8 cellular contexts compared by ENCODE assay signal in genomic region chr12:6452245-6452731, GRCh38. TPM values are rescaled to one million over a fixed set of nuclear protein-coding genes. Genes with fewer than 3 reads are reported as not detected.
DNase-seq lines count a peak whose midpoint lies in the region; ATAC-seq, FAIRE-seq and TF ChIP-seq lines count a peak whose summit lies in the region.

No MANE protein-coding gene starts in this region.

- H3K9ac ChIP-seq in HepG2 (ENCODE audit: insufficient read depth, low read depth, low read length) (peak overlapping the region; percentile 88), stomach smooth muscle (ENCODE audit: low read length in 2 of 2) (peak overlapping the region; percentile 93 to 94)

- TF ChIP-seq CTCF in HepG2 (CRISPR knock-in tag; IDR thresholded peaks at IDR 0.05) = no peak

- H3K4me1 ChIP-seq in HepG2 (ENCODE audit: insufficient read depth, low read length) = peaks cover 28% of the 10 kb centered on the region
- peaks cover 37% of the 10 kb centered on the region for H3K4me1 ChIP-seq in stomach smooth muscle (ENCODE audit: control insufficient read depth, insufficient read depth, low read length)

- peak; percentile 52 for DNase-seq in NCI-H146 treated with DMSO at 0.1 percent for 48 hours (lab: John Stamatoyannopoulos, UW; ENCODE audit: unreplicated experiment)
- DNase-seq in caudate nucleus (lab: John Stamatoyannopoulos, UW) = peak in 28 of 61 donors; percentile 13 to 78 (median 58)
- DNase-seq in HepG2 (ENCODE audit: low spot score) = no peak
- DNase-seq in NK-92 treated with Interleukin-12 subunit alpha and Interleukin-12 subunit beta, amount 100 ng/mL, for 24 hours (lab: John Stamatoyannopoulos, UW) = no peak

- no peak for TF ChIP-seq RAD21 in HepG2 (CRISPR knock-in tag; IDR thresholded peaks at IDR 0.05)

- no peak; a peak in 1 of 4 replicates for TF ChIP-seq POLR2A in HepG2 (IDR thresholded peaks at IDR 0.05; ENCODE audit: insufficient read depth in 1 of 2, low read depth in 2 of 2, low read length in 2 of 2)

- H3K4me3 ChIP-seq in HepG2 (replicated peaks in 1 of 3; ENCODE audit: insufficient read depth in 1 of 3, low read depth in 2 of 3, low read length in 3 of 3) = peak overlapping the region; percentile 87 to 94 (median 90)
- peak overlapping the region; percentile 88 to 96 for H3K4me3 ChIP-seq in stomach smooth muscle (ENCODE audit: low read length in 2 of 2)

- in situ Hi-C loops in HepG2 (cut with HindIII; ENCODE audit: extremely low pct_ligation_motif_present, low pct_unique_long_range_greater_than_20kb) = loop anchor here (25.0 kb wide), 1 partner anchor 390 kb away; no protein-coding TSS in a partner anchor

- BruUV-seq in HepG2 (replicated peaks; lab: Mats Ljungman, UMichigan) = no TSS peak

- H3K79me2 ChIP-seq in HepG2 (ENCODE audit: insufficient read depth, low read length) = peaks cover 4% of the 10 kb centered on the region

- peak; percentile 2 for ATAC-seq in GM19035 (IDR thresholded peaks at IDR 0.05; ENCODE audit: unreplicated experiment)
- peak; percentile 52 for ATAC-seq in HepG2
- ATAC-seq in GM18498 (IDR thresholded peaks at IDR 0.05; ENCODE audit: unreplicated experiment) = no peak
- no peak for ATAC-seq in HG02840 (IDR thresholded peaks at IDR 0.05; ENCODE audit: low FRiP score, unreplicated experiment)

- intact Hi-C loops in HepG2 (cut with micrococcal nuclease; ENCODE audit: unreplicated experiment) = no loop called here

- peaks cover 0 to 9% of the 10 kb centered on the region in 2 experiments; a peak in 3 of 5 replicates for H3K36me3 ChIP-seq in HepG2 (replicated peaks in 1 of 2; ENCODE audit: control insufficient read depth in 1 of 2, insufficient read depth in 2 of 2, low read length in 2 of 2)
- H3K36me3 ChIP-seq in stomach smooth muscle (ENCODE audit: control insufficient read depth in 2 of 2, insufficient read depth in 2 of 2, low read length in 2 of 2) = peaks cover 11 to 13% of the 10 kb centered on the region in 2 donors

- H3K27me3 ChIP-seq in HepG2 (ENCODE audit: control insufficient read depth in 1 of 2, insufficient read depth in 2 of 2, low read length in 2 of 2) (no peaks in the 10 kb centered on the region; a peak in 1 of 5 replicates), stomach smooth muscle (ENCODE audit: control insufficient read depth in 1 of 2, insufficient read depth in 2 of 2, low read length in 2 of 2) (no peaks in the 10 kb centered on the region)

- no peaks in the 10 kb centered on the region for H3K9me3 ChIP-seq in HepG2 (ENCODE audit: low read length)
- H3K9me3 ChIP-seq in stomach smooth muscle (ENCODE audit: control insufficient read depth in 2 of 2, low read length in 2 of 2) = no peaks in the 10 kb centered on the region

- FAIRE-seq in HepG2 (lab: Jason Lieb, UNC) = no peak

- TF ChIP-seq EP300 in HepG2 (IDR thresholded peaks at IDR 0.05; ENCODE audit: low read depth in 2 of 2, low read length in 2 of 2) (no peak), HepG2 (CRISPR knock-in tag; IDR thresholded peaks at IDR 0.05; ENCODE audit: borderline replicate concordance) (no peak)

- H4K20me1 ChIP-seq in HepG2 (ENCODE audit: insufficient read depth, low read length) = no peaks in the 10 kb centered on the region

- peak overlapping the region; percentile 95 for H3K4me2 ChIP-seq in HepG2 (ENCODE audit: low read depth, low read length)

- peak overlapping the region; percentile 39 for H2AFZ ChIP-seq in HepG2 (ENCODE audit: low read length)

- CTCF ChIA-PET in HepG2 (lab: Yijun Ruan, JAX; ENCODE audit: low intra/inter-chr PET ratio, low total read pairs) = no interaction called here

- POLR2A ChIA-PET in HepG2 (lab: Yijun Ruan, JAX) = interaction anchor here (0.9 to 4.0 kb wide), 22 partner anchors 9 to 139 kb away, joined by 3 to 68 read pairs (median 8); partner anchors contain the start of genes GAPDH, MRPL51, SCNN1A and VAMP1

- 3% methylated on average over 6 of the region's 7 CpGs for WGBS in HepG2 (ENCODE audit: low lambda C conversion rate)

- peak overlapping the region; percentile 91 for H3K27ac ChIP-seq in caudate nucleus (ENCODE audit: low read depth, low read length)
- H3K27ac ChIP-seq in HepG2 (ENCODE audit: extremely low read length, insufficient read depth, low read length) = peak overlapping the region; percentile 90
- peak overlapping the region; percentile 98 for H3K27ac ChIP-seq in stomach smooth muscle (ENCODE audit: low read length)

RNA-seq across cellular contexts. Expression of gene TAPBPL, which starts 0.4 kb away (rescaled TPM):
- 3.2 and 10.0 TPM in 2 replicates for total RNA-seq in HepG2 (2016; rRNA removed; fragmentation: Illumina TruSeq; extraction: Trizol)
- total RNA-seq in HepG2 (2016; cell fraction: cytosol; rRNA removed; fragmentation: Illumina TruSeq; extraction: Trizol; ENCODE audit: low read depth) = 1.6 and 1.7 TPM in 2 replicates
- 3.4 and 9.9 TPM in 2 replicates for total RNA-seq in HepG2 (2016; cell fraction: insoluble cytoplasmic fraction; rRNA removed; fragmentation: Illumina TruSeq; extraction: Trizol)
- 1.8 and 2.5 TPM in 2 replicates for total RNA-seq in HepG2 (2016; cell fraction: membrane; rRNA removed; fragmentation: Illumina TruSeq; extraction: Trizol)
- 9.2 and 10.0 TPM in 2 replicates for total RNA-seq in HepG2 (2016; cell fraction: nucleus; rRNA removed; fragmentation: Illumina TruSeq; extraction: Trizol)
- 14.0 and 14.5 TPM in 2 replicates for polyA plus RNA-seq in HepG2 (2011; rRNA removed)
- 10.0 and 15.1 TPM in 2 replicates for polyA plus RNA-seq in HepG2 (2011; cell fraction: cytosol; rRNA removed)
- 23.3 and 24.2 TPM in 2 replicates for polyA plus RNA-seq in HepG2 (2011; cell fraction: nucleus; rRNA removed)
- polyA plus RNA-seq in HepG2 (2012) = 4.2 and 4.3 TPM in 2 replicates
- 1.7 TPM in 2 replicates for polyA plus RNA-seq in HepG2 (2016; cell fraction: cytosol; fragmentation: Illumina TruSeq; extraction: Trizol; ENCODE audit: low read depth)
- polyA plus RNA-seq in HepG2 (2016; cell fraction: insoluble cytoplasmic fraction; fragmentation: Illumina TruSeq; extraction: Trizol; ENCODE audit: low read depth) = 3.3 and 4.4 TPM in 2 replicates
- polyA plus RNA-seq in HepG2 (2016; cell fraction: membrane; fragmentation: Illumina TruSeq; extraction: Trizol; ENCODE audit: low read depth) = 2.9 and 3.9 TPM in 2 replicates
- 12.3 and 14.0 TPM in 2 replicates for polyA plus RNA-seq in HepG2 (2016; cell fraction: nucleus; fragmentation: Illumina TruSeq; extraction: Trizol; ENCODE audit: insufficient read depth, low read depth)
- polyA minus RNA-seq in HepG2 (2011; rRNA and poly(A)+ RNA removed; ENCODE audit: low replicate concordance) = 0.84 and 17.6 TPM in 2 replicates
- 3.3 and 3.5 TPM in 2 replicates for polyA minus RNA-seq in HepG2 (2011; cell fraction: cytosol; rRNA and poly(A)+ RNA removed)
- polyA minus RNA-seq in HepG2 (2011; cell fraction: nucleus; rRNA and poly(A)+ RNA removed) = 14.5 and 16.5 TPM in 2 replicates

RNA-seq across cellular contexts. Expression of gene CD27, which starts 7.5 kb away (rescaled TPM):
- total RNA-seq in HepG2 (2016; rRNA removed; fragmentation: Illumina TruSeq; extraction: Trizol) = not detected in 2 replicates
- total RNA-seq in HepG2 (2016; cell fraction: cytosol; rRNA removed; fragmentation: Illumina TruSeq; extraction: Trizol; ENCODE audit: low read depth) = not detected in 2 replicates
- total RNA-seq in HepG2 (2016; cell fraction: insoluble cytoplasmic fraction; rRNA removed; fragmentation: Illumina TruSeq; extraction: Trizol) = not detected in 2 replicates
- not detected in 2 replicates for total RNA-seq in HepG2 (2016; cell fraction: membrane; rRNA removed; fragmentation: Illumina TruSeq; extraction: Trizol)
- total RNA-seq in HepG2 (2016; cell fraction: nucleus; rRNA removed; fragmentation: Illumina TruSeq; extraction: Trizol) = not detected in 2 replicates
- polyA plus RNA-seq in HepG2 (2011; rRNA removed) = 0.12 and 0.18 TPM in 2 replicates
- polyA plus RNA-seq in HepG2 (2011; cell fraction: cytosol; rRNA removed) = 0.05 and 0.15 TPM in 2 replicates
- not detected in 2 replicates for polyA plus RNA-seq in HepG2 (2011; cell fraction: nucleus; rRNA removed)
- 0.17 TPM in 1 of 2 replicates, not detected in the other for polyA plus RNA-seq in HepG2 (2012)
- polyA plus RNA-seq in HepG2 (2016; cell fraction: cytosol; fragmentation: Illumina TruSeq; extraction: Trizol; ENCODE audit: low read depth) = not detected in 2 replicates
- polyA plus RNA-seq in HepG2 (2016; cell fraction: insoluble cytoplasmic fraction; fragmentation: Illumina TruSeq; extraction: Trizol; ENCODE audit: low read depth) = not detected in 2 replicates
- polyA plus RNA-seq in HepG2 (2016; cell fraction: membrane; fragmentation: Illumina TruSeq; extraction: Trizol; ENCODE audit: low read depth) = not detected in 2 replicates
- not detected in 2 replicates for polyA plus RNA-seq in HepG2 (2016; cell fraction: nucleus; fragmentation: Illumina TruSeq; extraction: Trizol; ENCODE audit: insufficient read depth, low read depth)
- polyA minus RNA-seq in HepG2 (2011; rRNA and poly(A)+ RNA removed; ENCODE audit: low replicate concordance) = 0.18 and 0.23 TPM in 2 replicates
- not detected in 2 replicates for polyA minus RNA-seq in HepG2 (2011; cell fraction: cytosol; rRNA and poly(A)+ RNA removed)
- not detected in 2 replicates for polyA minus RNA-seq in HepG2 (2011; cell fraction: nucleus; rRNA and poly(A)+ RNA removed)

RNA-seq across cellular contexts. Expression of gene VAMP1, which starts 18.2 kb away (rescaled TPM):
- 0.45 and 2.5 TPM in 2 replicates for total RNA-seq in HepG2 (2016; rRNA removed; fragmentation: Illumina TruSeq; extraction: Trizol)
- 0.81 TPM in 1 of 2 replicates, not detected in the other for total RNA-seq in HepG2 (2016; cell fraction: cytosol; rRNA removed; fragmentation: Illumina TruSeq; extraction: Trizol; ENCODE audit: low read depth)
- 0.97 and 3.1 TPM in 2 replicates for total RNA-seq in HepG2 (2016; cell fraction: insoluble cytoplasmic fraction; rRNA removed; fragmentation: Illumina TruSeq; extraction: Trizol)
- total RNA-seq in HepG2 (2016; cell fraction: membrane; rRNA removed; fragmentation: Illumina TruSeq; extraction: Trizol) = 0.59 and 0.68 TPM in 2 replicates
- total RNA-seq in HepG2 (2016; cell fraction: nucleus; rRNA removed; fragmentation: Illumina TruSeq; extraction: Trizol) = 5.5 and 5.9 TPM in 2 replicates
- polyA plus RNA-seq in HepG2 (2011; rRNA removed) = 7.4 and 8.0 TPM in 2 replicates
- 2.5 and 2.8 TPM in 2 replicates for polyA plus RNA-seq in HepG2 (2011; cell fraction: cytosol; rRNA removed)
- 25.6 and 29.4 TPM in 2 replicates for polyA plus RNA-seq in HepG2 (2011; cell fraction: nucleus; rRNA removed)
- polyA plus RNA-seq in HepG2 (2012) = 3.2 and 3.5 TPM in 2 replicates
- polyA plus RNA-seq in HepG2 (2016; cell fraction: cytosol; fragmentation: Illumina TruSeq; extraction: Trizol; ENCODE audit: low read depth) = 0.18 and 0.24 TPM in 2 replicates
- polyA plus RNA-seq in HepG2 (2016; cell fraction: insoluble cytoplasmic fraction; fragmentation: Illumina TruSeq; extraction: Trizol; ENCODE audit: low read depth) = 1.4 and 2.2 TPM in 2 replicates
- 0.49 and 0.91 TPM in 2 replicates for polyA plus RNA-seq in HepG2 (2016; cell fraction: membrane; fragmentation: Illumina TruSeq; extraction: Trizol; ENCODE audit: low read depth)
- 12.1 and 15.4 TPM in 2 replicates for polyA plus RNA-seq in HepG2 (2016; cell fraction: nucleus; fragmentation: Illumina TruSeq; extraction: Trizol; ENCODE audit: insufficient read depth, low read depth)
- polyA minus RNA-seq in HepG2 (2011; rRNA and poly(A)+ RNA removed; ENCODE audit: low replicate concordance) = 5.9 and 16.5 TPM in 2 replicates
- 0.99 and 1.8 TPM in 2 replicates for polyA minus RNA-seq in HepG2 (2011; cell fraction: cytosol; rRNA and poly(A)+ RNA removed)
- polyA minus RNA-seq in HepG2 (2011; cell fraction: nucleus; rRNA and poly(A)+ RNA removed) = 9.4 and 13.9 TPM in 2 replicates

RNA-seq across cellular contexts. Expression of gene MRPL51, which starts 40.8 kb away (rescaled TPM):
- total RNA-seq in HepG2 (2016; rRNA removed; fragmentation: Illumina TruSeq; extraction: Trizol) = 278 and 343 TPM in 2 replicates
- total RNA-seq in HepG2 (2016; cell fraction: cytosol; rRNA removed; fragmentation: Illumina TruSeq; extraction: Trizol; ENCODE audit: low read depth) = 189 and 218 TPM in 2 replicates
- 286 and 361 TPM in 2 replicates for total RNA-seq in HepG2 (2016; cell fraction: insoluble cytoplasmic fraction; rRNA removed; fragmentation: Illumina TruSeq; extraction: Trizol)
- 199 and 207 TPM in 2 replicates for total RNA-seq in HepG2 (2016; cell fraction: membrane; rRNA removed; fragmentation: Illumina TruSeq; extraction: Trizol)
- 80.6 and 104 TPM in 2 replicates for total RNA-seq in HepG2 (2016; cell fraction: nucleus; rRNA removed; fragmentation: Illumina TruSeq; extraction: Trizol)
- 52.5 and 64.8 TPM in 2 replicates for polyA plus RNA-seq in HepG2 (2011; rRNA removed)
- polyA plus RNA-seq in HepG2 (2011; cell fraction: cytosol; rRNA removed) = 82.5 and 89.0 TPM in 2 replicates
- polyA plus RNA-seq in HepG2 (2011; cell fraction: nucleus; rRNA removed) = 20.2 and 20.8 TPM in 2 replicates
- 128 and 181 TPM in 2 replicates for polyA plus RNA-seq in HepG2 (2012)
- polyA plus RNA-seq in HepG2 (2016; cell fraction: cytosol; fragmentation: Illumina TruSeq; extraction: Trizol; ENCODE audit: low read depth) = 188 and 220 TPM in 2 replicates
- 342 and 349 TPM in 2 replicates for polyA plus RNA-seq in HepG2 (2016; cell fraction: insoluble cytoplasmic fraction; fragmentation: Illumina TruSeq; extraction: Trizol; ENCODE audit: low read depth)
- 177 and 178 TPM in 2 replicates for polyA plus RNA-seq in HepG2 (2016; cell fraction: membrane; fragmentation: Illumina TruSeq; extraction: Trizol; ENCODE audit: low read depth)
- 114 and 136 TPM in 2 replicates for polyA plus RNA-seq in HepG2 (2016; cell fraction: nucleus; fragmentation: Illumina TruSeq; extraction: Trizol; ENCODE audit: insufficient read depth, low read depth)
- 25.3 and 67.0 TPM in 2 replicates for polyA minus RNA-seq in HepG2 (2011; rRNA and poly(A)+ RNA removed; ENCODE audit: low replicate concordance)
- polyA minus RNA-seq in HepG2 (2011; cell fraction: cytosol; rRNA and poly(A)+ RNA removed) = 12.4 and 18.6 TPM in 2 replicates
- polyA minus RNA-seq in HepG2 (2011; cell fraction: nucleus; rRNA and poly(A)+ RNA removed) = 10.1 and 13.3 TPM in 2 replicates

RNA-seq across cellular contexts. Expression of gene NCAPD2, which starts 41.6 kb away (rescaled TPM):
- total RNA-seq in HepG2 (2016; rRNA removed; fragmentation: Illumina TruSeq; extraction: Trizol) = 65.6 and 100 TPM in 2 replicates
- 7.2 and 7.6 TPM in 2 replicates for total RNA-seq in HepG2 (2016; cell fraction: cytosol; rRNA removed; fragmentation: Illumina TruSeq; extraction: Trizol; ENCODE audit: low read depth)
- 68.5 and 86.5 TPM in 2 replicates for total RNA-seq in HepG2 (2016; cell fraction: insoluble cytoplasmic fraction; rRNA removed; fragmentation: Illumina TruSeq; extraction: Trizol)
- total RNA-seq in HepG2 (2016; cell fraction: membrane; rRNA removed; fragmentation: Illumina TruSeq; extraction: Trizol) = 25.1 and 25.2 TPM in 2 replicates
- total RNA-seq in HepG2 (2016; cell fraction: nucleus; rRNA removed; fragmentation: Illumina TruSeq; extraction: Trizol) = 57.8 and 60.8 TPM in 2 replicates
- 42.8 and 51.1 TPM in 2 replicates for polyA plus RNA-seq in HepG2 (2011; rRNA removed)
- polyA plus RNA-seq in HepG2 (2011; cell fraction: cytosol; rRNA removed) = 32.2 and 41.0 TPM in 2 replicates
- 46.7 and 50.4 TPM in 2 replicates for polyA plus RNA-seq in HepG2 (2011; cell fraction: nucleus; rRNA removed)
- 31.0 and 53.6 TPM in 2 replicates for polyA plus RNA-seq in HepG2 (2012)
- 3.4 and 4.5 TPM in 2 replicates for polyA plus RNA-seq in HepG2 (2016; cell fraction: cytosol; fragmentation: Illumina TruSeq; extraction: Trizol; ENCODE audit: low read depth)
- 56.7 and 71.7 TPM in 2 replicates for polyA plus RNA-seq in HepG2 (2016; cell fraction: insoluble cytoplasmic fraction; fragmentation: Illumina TruSeq; extraction: Trizol; ENCODE audit: low read depth)
- 12.3 and 13.7 TPM in 2 replicates for polyA plus RNA-seq in HepG2 (2016; cell fraction: membrane; fragmentation: Illumina TruSeq; extraction: Trizol; ENCODE audit: low read depth)
- 73.7 and 78.3 TPM in 2 replicates for polyA plus RNA-seq in HepG2 (2016; cell fraction: nucleus; fragmentation: Illumina TruSeq; extraction: Trizol; ENCODE audit: insufficient read depth, low read depth)
- 92.8 and 252 TPM in 2 replicates for polyA minus RNA-seq in HepG2 (2011; rRNA and poly(A)+ RNA removed; ENCODE audit: low replicate concordance)
- polyA minus RNA-seq in HepG2 (2011; cell fraction: cytosol; rRNA and poly(A)+ RNA removed) = 51.6 and 71.6 TPM in 2 replicates
- polyA minus RNA-seq in HepG2 (2011; cell fraction: nucleus; rRNA and poly(A)+ RNA removed) = 62.8 and 68.9 TPM in 2 replicates

Comparison
In these comparisons a context has a peak if more than half of its experiments do, and no peak if none do; other contexts are left out.
1. ATAC-seq: peak in GM19035 (single experiment) and HepG2 (single experiment); none in GM18498 (single experiment) and HG02840 (single experiment).
2. Peak in every context shown above with its lines, with median percentiles within 50 percentile points of each other: H3K27ac ChIP-seq.